In the genomic region with DNA sequence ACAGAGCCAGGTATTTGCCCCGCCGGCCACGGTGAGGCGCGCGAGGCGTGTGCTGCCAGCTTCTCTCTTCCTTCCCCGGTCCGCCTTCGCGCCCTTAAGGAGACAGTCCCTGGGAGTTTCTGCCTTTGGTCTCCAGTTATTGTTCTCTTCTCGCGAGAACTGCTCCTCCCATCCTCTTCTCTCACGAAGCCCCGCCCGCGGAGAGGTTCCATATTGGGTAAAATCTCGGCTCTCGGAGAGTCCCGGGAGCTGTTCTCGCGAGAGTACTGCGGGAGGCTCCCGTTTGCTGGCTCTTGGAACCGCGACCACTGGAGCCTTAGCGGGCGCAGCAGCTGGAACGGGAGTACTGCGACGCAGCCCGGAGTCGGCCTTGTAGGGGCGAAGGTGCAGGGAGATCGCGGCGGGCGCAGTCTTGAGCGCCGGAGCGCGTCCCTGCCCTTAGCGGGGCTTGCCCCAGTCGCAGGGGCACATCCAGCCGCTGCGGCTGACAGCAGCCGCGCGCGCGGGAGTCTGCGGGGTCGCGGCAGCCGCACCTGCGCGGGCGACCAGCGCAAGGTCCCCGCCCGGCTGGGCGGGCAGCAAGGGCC, we compare ENCODE assay signal across 8 cellular contexts. TPM values are rescaled to one million over a fixed set of nuclear protein-coding genes. Genes with fewer than 3 reads are reported as not detected.
DNase-seq lines count a peak whose midpoint lies in the region; ATAC-seq, FAIRE-seq and TF ChIP-seq lines count a peak whose summit lies in the region.

A gene (plus strand): TSS at position 308 of the 587 bp plus-strand sequence. CDS start 350 bp downstream, outside the sequence.

- H3K36me3 ChIP-seq in BLaER1 (no peaks in the 10 kb centered on the region; the same call in 1 of the 2 replicates), kidney epithelial cell (ENCODE audit: control insufficient read depth, insufficient read depth, low read length) (no peaks in the 10 kb centered on the region)

- POLR2A ChIA-PET in activated CD4-positive, alpha-beta T cell treated with anti-CD3 and anti-CD28 coated beads for 36 hours (lab: Charles Lee) = interaction anchor here (0.5 to 2.5 kb wide), 9 partner anchors 55 to 555 kb away, joined by 3 to 18 read pairs (median 3); no protein-coding TSS in a partner anchor

- H3K4me3 ChIP-seq in BLaER1 = peak within 1 kb of the TSS; percentile 99
- peak within 1 kb of the TSS; percentile 98 for H3K4me3 ChIP-seq in choroid plexus epithelial cell (ENCODE audit: low read depth, low read length)
- peak within 1 kb of the TSS; percentile 89 for H3K4me3 ChIP-seq in kidney epithelial cell (ENCODE audit: low read depth, low read length)

- H3K27ac ChIP-seq in BLaER1 = peak within 1 kb of the TSS; percentile 97

- H4K20me1 ChIP-seq in BLaER1 = peaks cover 37% of the 10 kb centered on the region

- DNase-seq in GM19239 (ENCODE audit: insufficient read length, low spot score) (peak; percentile 97), NCI-H524 (lab: John Stamatoyannopoulos, UW) (peak; percentile 100), choroid plexus epithelial cell (ENCODE audit: low read depth) (peak; percentile 100), kidney epithelial cell (ENCODE audit: low read depth) (peak; percentile 98)
- peak; percentile 99 for DNase-seq in activated CD4-positive, alpha-beta T cell treated with anti-CD3 and anti-CD28 coated beads for 36 hours
- DNase-seq in stimulated activated CD4-positive, alpha-beta T cell treated with anti-CD3 and anti-CD28 coated beads, Interleukin-15, amount 100 ng/mL, for 48 hours (ENCODE audit: low read depth in 2 of 2) = peak; percentile 98

- ATAC-seq in HG03457 (IDR thresholded peaks at IDR 0.05; ENCODE audit: unreplicated experiment) = peak; percentile 79
- ATAC-seq in activated CD4-positive, alpha-beta T cell treated with anti-CD3 and anti-CD28 coated beads for 36 hours = peak; percentile 92

- H3K4me1 ChIP-seq in BLaER1 = peaks cover 40% of the 10 kb centered on the region

- CTCF ChIA-PET in activated CD4-positive, alpha-beta T cell treated with anti-CD3 and anti-CD28 coated beads for 36 hours (lab: Charles Lee) = interaction anchor here (0.6 to 8.8 kb wide), 26 partner anchors 10 to 923 kb away, joined by 3 to 183 read pairs (median 3); no protein-coding TSS in a partner anchor

- no peaks in the 10 kb centered on the region for H3K9me3 ChIP-seq in BLaER1

- H3K4me1 Mint-ChIP-seq in activated CD4-positive, alpha-beta T cell treated with anti-CD3 and anti-CD28 coated beads for 36 hours = peaks cover 38% of the 10 kb centered on the region

- intact Hi-C loops in activated CD4-positive, alpha-beta T cell treated with anti-CD3 and anti-CD28 coated beads for 36 hours (cut with DNase I, micrococcal nuclease) = loop anchor here (1.0 to 5.0 kb wide), 16 partner anchors 68 to 650 kb away; a partner anchor contains a TSS

- H3K36me3 Mint-ChIP-seq in activated CD4-positive, alpha-beta T cell treated with anti-CD3 and anti-CD28 coated beads for 36 hours (ENCODE audit: low read depth) = peaks cover 10% of the 10 kb centered on the region

- peak within 1 kb of the TSS; percentile 99 for H3K9ac ChIP-seq in BLaER1

- peaks cover 19% of the 10 kb centered on the region for H3K27me3 Mint-ChIP-seq in activated CD4-positive, alpha-beta T cell treated with anti-CD3 and anti-CD28 coated beads for 36 hours

- H3K27ac Mint-ChIP-seq in activated CD4-positive, alpha-beta T cell treated with anti-CD3 and anti-CD28 coated beads for 36 hours = peak within 1 kb of the TSS; percentile 98

- H3K27me3 ChIP-seq in BLaER1 (peaks cover 37% of the 10 kb centered on the region), kidney epithelial cell (ENCODE audit: control insufficient read depth, insufficient read depth, low read length) (no peaks in the 10 kb centered on the region)

- no peaks in the 10 kb centered on the region for H3K9me3 Mint-ChIP-seq in activated CD4-positive, alpha-beta T cell treated with anti-CD3 and anti-CD28 coated beads for 36 hours (ENCODE audit: low read depth)

- TF ChIP-seq CTCF in choroid plexus epithelial cell (conservative IDR thresholded peaks at IDR 0.05; ENCODE audit: low read depth, low read length) = peak; percentile 93
- peak; percentile 89 for TF ChIP-seq CTCF in kidney epithelial cell (IDR thresholded peaks at IDR 0.05; ENCODE audit: insufficient read depth, low read length, poor library complexity, severe bottlenecking)

- H3K4me3 Mint-ChIP-seq in activated CD4-positive, alpha-beta T cell treated with anti-CD3 and anti-CD28 coated beads for 36 hours = peak within 1 kb of the TSS; percentile 98

- peak; percentile 93 for FAIRE-seq in GM19239 (lab: Jason Lieb, UNC)

- peak within 1 kb of the TSS; percentile 83 for H3K4me2 ChIP-seq in BLaER1

RNA-seq across cellular contexts. Expression of the gene that starts here (rescaled TPM):
- total RNA-seq in activated CD4-positive, alpha-beta T cell treated with anti-CD3 and anti-CD28 coated beads for 36 hours = 10 to 100 TPM; 39.1 to 44.0 TPM
- total RNA-seq in kidney epithelial cell = 33.3 and 35.9 TPM in 2 replicates

Comparison
In these comparisons a context has a peak if more than half of its experiments do, and no peak if none do; other contexts are left out.
1. Peak in every context shown above with its lines: DNase-seq, ATAC-seq, H3K4me3 ChIP-seq and H3K27ac ChIP-seq.